In genomic region chr19:33374406-33374703, GRCh38 we compare ENCODE assay signal across 8 cellular contexts. TPM values are rescaled to one million over a fixed set of nuclear protein-coding genes. Genes with fewer than 3 reads are reported as not detected.
DNase-seq lines count a peak whose midpoint lies in the region; ATAC-seq and TF ChIP-seq lines count a peak whose summit lies in the region.

No MANE protein-coding gene starts in this region.

- TF ChIP-seq CTCF in AG10803 (conservative IDR thresholded peaks at IDR 0.05; ENCODE audit: low read length) (no peak), esophagus muscularis mucosa (IDR thresholded peaks at IDR 0.05) (no peak), neutrophil (IDR thresholded peaks at IDR 0.05) (no peak)

- TF ChIP-seq POLR2A in esophagus muscularis mucosa (IDR thresholded peaks at IDR 0.05; ENCODE audit: low read depth), result no peak

- H3K4me3 Mint-ChIP-seq in T-helper 1 cell treated with Interleukin-12 subunit alpha and Interleukin-12 subunit beta and Interleukin-4 antibody, amounts not matched to agents 30 μg/mL and 1 μg/mL, for 36 hours, result peak overlapping the region; percentile 87

- peak overlapping the region; percentile 49 for H3K27ac Mint-ChIP-seq in T-helper 1 cell treated with Interleukin-12 subunit alpha and Interleukin-12 subunit beta and Interleukin-4 antibody, amounts not matched to agents 30 μg/mL and 1 μg/mL, for 36 hours

- H3K4me1 ChIP-seq in esophagus muscularis mucosa, result peaks cover 25 to 54% (median 47%) of the 10 kb centered on the region in 4 donors
- H3K4me1 ChIP-seq in neutrophil (ENCODE audit: control insufficient read depth in 1 of 2, insufficient read depth in 1 of 2, low read depth in 1 of 2, low read length in 1 of 2), result peaks cover 14 to 24% of the 10 kb centered on the region in 2 experiments

- H3K27me3 ChIP-seq in esophagus muscularis mucosa (no peaks in the 10 kb centered on the region), neutrophil (peaks cover 4% of the 10 kb centered on the region)

- TF ChIP-seq EP300 in esophagus muscularis mucosa (IDR thresholded peaks at IDR 0.05), result no peak

- no peaks in the 10 kb centered on the region for H3K9me3 Mint-ChIP-seq in T-helper 1 cell treated with Interleukin-12 subunit alpha and Interleukin-12 subunit beta and Interleukin-4 antibody, amounts not matched to agents 30 μg/mL and 1 μg/mL, for 36 hours

- H3K4me1 Mint-ChIP-seq in T-helper 1 cell treated with Interleukin-12 subunit alpha and Interleukin-12 subunit beta and Interleukin-4 antibody, amounts not matched to agents 30 μg/mL and 1 μg/mL, for 36 hours (ENCODE audit: low read depth), result peaks cover 38% of the 10 kb centered on the region

- DNase-seq in AG10803 (ENCODE audit: low read depth) (peak; percentile 44), HEK293T (ENCODE audit: extremely low spot score) (no peak), esophagus muscularis mucosa (ENCODE audit: extremely low spot score) (no peak), GF-D8 (lab: John Stamatoyannopoulos, UW) (no peak), left lobe of liver (ENCODE audit: low spot score) (no peak), middle frontal gyrus (ENCODE audit: extremely low spot score, low spot score) (no peak)

- no peak for ATAC-seq in left lobe of liver

- WGBS in esophagus muscularis mucosa, result 3% methylated on average over 12 of the region's 12 CpGs

- POLR2A ChIA-PET in HEK293T (lab: Yijun Ruan, JAX), result interaction anchor here (0.7 to 2.7 kb wide), 22 partner anchors 8 to 421 kb away, joined by 3 to 37 read pairs (median 4); partner anchors contain the start of gene CEBPA

- no peaks in the 10 kb centered on the region for H3K9me3 ChIP-seq in esophagus muscularis mucosa
- no peaks in the 10 kb centered on the region for H3K9me3 ChIP-seq in neutrophil

- H3K36me3 Mint-ChIP-seq in T-helper 1 cell treated with Interleukin-12 subunit alpha and Interleukin-12 subunit beta and Interleukin-4 antibody, amounts not matched to agents 30 μg/mL and 1 μg/mL, for 36 hours (ENCODE audit: low read depth), result peaks cover 15% of the 10 kb centered on the region

- H3K36me3 ChIP-seq in esophagus muscularis mucosa (peaks cover 0 to 6% (median 4%) of the 10 kb centered on the region in 4 donors), neutrophil (peaks cover 5% of the 10 kb centered on the region)

- H3K4me3 ChIP-seq in AG10803 (ENCODE audit: low read length) (peak overlapping the region; percentile 97), esophagus muscularis mucosa (peak overlapping the region; percentile 88 to 95 (median 88)), neutrophil (ENCODE audit: low read depth in 1 of 2, low read length in 1 of 2) (peak overlapping the region; percentile 78 to 88)

- H3K27me3 Mint-ChIP-seq in T-helper 1 cell treated with Interleukin-12 subunit alpha and Interleukin-12 subunit beta and Interleukin-4 antibody, amounts not matched to agents 30 μg/mL and 1 μg/mL, for 36 hours (ENCODE audit: low read depth), result no peaks in the 10 kb centered on the region

- intact Hi-C loops in esophagus muscularis mucosa (cut with DNase I), result loop anchor here (5.0 kb wide), 1 partner anchor 197 kb away; no protein-coding TSS in a partner anchor

- CTCF ChIA-PET in HEK293T (lab: Yijun Ruan, JAX), result interaction anchor here (0.6 to 1.1 kb wide), 2 partner anchors 9 to 17 kb away, joined by 4 read pairs; no protein-coding TSS in a partner anchor

- peak overlapping the region; percentile 97 to 99 (median 99) for H3K27ac ChIP-seq in esophagus muscularis mucosa (replicated peaks in 1 of 4)
- peak overlapping the region; percentile 92 for H3K27ac ChIP-seq in neutrophil

TF ChIP-seq in HEK293T, 16 proteins besides CTCF, POLR2A, EP300 and RAD21:
- TF ChIP-seq FOXA1 (IDR thresholded peaks at IDR 0.05) (no peak), PKNOX1 (IDR thresholded peaks at IDR 0.05) (no peak), L3MBTL2 (conservative IDR thresholded peaks at IDR 0.05) (peak; percentile 26; the same call in 1 of the 2 replicates)

RNA-seq across cellular contexts. Expression of gene CEBPG, which starts 0.8 kb away (rescaled TPM):
- total RNA-seq in esophagus muscularis mucosa (10 to 100 TPM; 23.1 to 30.3 (median 28.5) TPM), left lobe of liver (15.5 TPM)
